ENCODE assay signal across 15 cellular contexts in the genomic region with DNA sequence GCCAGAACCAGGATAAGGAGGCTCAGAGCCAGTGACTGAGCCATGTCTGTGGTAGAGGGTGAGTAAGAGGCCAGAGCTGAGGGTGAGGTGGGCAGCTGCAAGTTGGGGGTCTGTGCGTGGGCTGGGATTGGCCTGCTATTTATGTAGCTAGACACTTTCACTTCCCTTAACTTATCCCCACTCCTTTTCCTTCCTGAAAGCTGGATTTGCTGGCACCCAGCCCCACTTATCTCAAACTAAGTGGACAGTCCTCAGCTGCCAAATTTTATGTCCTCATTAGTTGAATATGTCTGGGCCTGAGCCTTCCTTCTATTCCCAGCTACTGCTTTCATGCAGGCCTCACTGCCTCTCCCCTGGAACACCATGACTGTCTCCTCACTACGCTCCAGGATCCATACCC. TPM values are rescaled to one million over a fixed set of nuclear protein-coding genes. Genes with fewer than 3 reads are reported as not detected.
DNase-seq lines count a peak whose midpoint lies in the region; ATAC-seq and TF ChIP-seq lines count a peak whose summit lies in the region.
"Had no signal": no experiment of that assay in that cellular context is flagged by ENCODE, and none has a peak within 500 bp of the region (broad histone marks: within the 10 kb centered on the region; RNA-seq: fewer than 3 reads in every experiment).

Gene CCL21 (minus strand): TSS at position 114 of the 400 bp plus-strand sequence. CDS start 70 bp downstream, at position 44.

- peaks cover 5% of the 10 kb centered on the region; the same call in 1 of the 2 replicates for H3K4me1 ChIP-seq in BLaER1
- no peaks in the 10 kb centered on the region for H3K4me1 ChIP-seq in Peyer's patch
- H3K4me1 ChIP-seq in heart left ventricle: peaks cover 0 to 21% (median 12%) of the 10 kb centered on the region in 12 donors
- peaks cover 9 to 13% of the 10 kb centered on the region in 2 donors for H3K4me1 ChIP-seq in gastrocnemius medialis
- H3K4me1 ChIP-seq: SJSA1 had no signal

- H3K27me3 ChIP-seq in BLaER1 (no peaks in the 10 kb centered on the region), Peyer's patch (no peaks in the 10 kb centered on the region), heart left ventricle (no peaks in the 10 kb centered on the region), gastrocnemius medialis (no peaks in the 10 kb centered on the region)
- H3K27me3 ChIP-seq: SJSA1 had no signal

- TF ChIP-seq CTCF in Peyer's patch (IDR thresholded peaks at IDR 0.05): no peak
- no peak for TF ChIP-seq CTCF in heart left ventricle (IDR thresholded peaks at IDR 0.05)
- TF ChIP-seq CTCF in omental fat pad (IDR thresholded peaks at IDR 0.05): no peak
- TF ChIP-seq CTCF in gastrocnemius medialis (IDR thresholded peaks at IDR 0.05 in 4 of 5, conservative IDR thresholded peaks at IDR 0.05 in 1 of 5): no peak

- intact Hi-C loops in heart left ventricle (cut with DNase I) (no loop called here), gastrocnemius medialis (cut with DNase I; ENCODE audit: low total_unique reads) (no loop called here)

- ATAC-seq in heart left ventricle: peak; percentile 86 to 95 (median 94)
- ATAC-seq in omental fat pad (ENCODE audit: low FRiP score): no peak
- ATAC-seq in gastrocnemius medialis: no peak
- ATAC-seq in GM21360 (IDR thresholded peaks at IDR 0.05; ENCODE audit: unreplicated experiment): no peak
- ATAC-seq in GM21619 (IDR thresholded peaks at IDR 0.05; ENCODE audit: unreplicated experiment): no peak

- H3K9ac ChIP-seq in BLaER1: no peak within 1 kb of the TSS

- TF ChIP-seq POLR2A in Peyer's patch (IDR thresholded peaks at IDR 0.05) (no peak), heart left ventricle (IDR thresholded peaks at IDR 0.05) (no peak), gastrocnemius medialis (IDR thresholded peaks at IDR 0.05) (no peak)

- in situ Hi-C loops in gastrocnemius medialis (cut with MboI; ENCODE audit: low sequenced_read_pairs in 4 of 4): no loop called here

- H3K27ac ChIP-seq in BLaER1: no peak within 1 kb of the TSS
- peak within 1 kb of the TSS in 1 of 4 donors; percentile 31 for H3K27ac ChIP-seq in Peyer's patch
- peak within 1 kb of the TSS in 11 of 12 donors; percentile 34 to 86 (median 71) for H3K27ac ChIP-seq in heart left ventricle
- H3K27ac ChIP-seq in gastrocnemius medialis: no peak within 1 kb of the TSS
- H3K27ac ChIP-seq: SJSA1 had no signal

- H4K20me1 ChIP-seq in BLaER1: no peaks in the 10 kb centered on the region

- WGBS in heart left ventricle, 4 donors: 5 to 15% (median 11%) methylated on average over 2 of the region's 2 CpGs

- H3K9me3 ChIP-seq in BLaER1 (no peaks in the 10 kb centered on the region), Peyer's patch (no peaks in the 10 kb centered on the region), heart left ventricle (no peaks in the 10 kb centered on the region), gastrocnemius medialis (no peaks in the 10 kb centered on the region)
- H3K9me3 ChIP-seq: SJSA1 had no signal

- H3K4me2 ChIP-seq in BLaER1: peak within 1 kb of the TSS; percentile 30; the same call in 1 of the 2 replicates

- DNase-seq in Peyer's patch (peak in 1 of 3 donors; percentile 20), heart left ventricle (peak in 4 of 5 donors; percentile 78 to 87 (median 80)), omental fat pad (ENCODE audit: low spot score) (no peak), gastrocnemius medialis (no peak), glomerular visceral epithelial cell (ENCODE audit: extremely low spot score) (no peak)
- DNase-seq: DMS153, kidney glomerular epithelial cell, NCI-H1417, NCI-H774 had no signal

- H3K36me3 ChIP-seq in BLaER1 (no peaks in the 10 kb centered on the region), Peyer's patch (no peaks in the 10 kb centered on the region), heart left ventricle (no peaks in the 10 kb centered on the region), gastrocnemius medialis (no peaks in the 10 kb centered on the region)
- H3K36me3 ChIP-seq: SJSA1 had no signal

- H3K4me3 ChIP-seq in BLaER1 (no peak within 1 kb of the TSS), Peyer's patch (no peak within 1 kb of the TSS), heart left ventricle (no peak within 1 kb of the TSS), gastrocnemius medialis (no peak within 1 kb of the TSS)
- H3K4me3 ChIP-seq: coronary artery, SJSA1 had no signal

RNA-seq across cellular contexts. Expression of gene CCL21, which starts in this region (rescaled TPM):
- total RNA-seq in Peyer's patch (10 to 100 TPM; 54.7 to 85.2 (median 70.3) TPM), heart left ventricle (100 to 1,000 TPM in 1 of 9 donors, 10 to 100 TPM in 5, 1 to 10 TPM in 3; 1.3 to 156 (median 16.6) TPM), omental fat pad (10 to 100 TPM; 30.0 to 59.2 (median 57.5) TPM), gastrocnemius medialis (1 to 10 TPM in 1 of 4 donors, under 1 TPM in 2, not detected in 1; 0.87 to 1.9 (median 0.91) TPM)
- polyA plus RNA-seq in heart left ventricle: 10 to 100 TPM; 13.9 to 20.4 TPM
- total RNA-seq: frontal cortex, SJSA1 had no signal

Comparison
In these comparisons a context has a peak if more than half of its experiments do, and no peak if none do; other contexts are left out.
1. H3K27ac ChIP-seq: peak in heart left ventricle (11 of 12); none in BLaER1 (single experiment) and gastrocnemius medialis (0 of 4).
2. DNase-seq: peak in heart left ventricle (4 of 5); none in omental fat pad (single experiment), gastrocnemius medialis (0 of 2) and glomerular visceral epithelial cell (single experiment).
3. ATAC-seq: peak in heart left ventricle (4 of 4); none in omental fat pad (single experiment), gastrocnemius medialis (0 of 2), GM21360 (single experiment) and GM21619 (single experiment).